Comparison of ENCODE assay signal across 1 cellular context in genomic region chr2:96554293-96555145, GRCh38.
TF ChIP-seq lines count a peak whose summit lies in the region.

No MANE protein-coding gene starts in this region.

TF ChIP-seq in HepG2, 621 proteins besides CTCF, POLR2A, EP300 and RAD21 (continued from another document and continues in another):
- no peak for TF ChIP-seq MAZ (IDR thresholded peaks at IDR 0.05; ENCODE audit: borderline replicate concordance, low read depth, low read length)
- no peak for TF ChIP-seq MAZ (CRISPR knock-in tag; IDR thresholded peaks at IDR 0.05; ENCODE audit: low read depth)
- no peak for TF ChIP-seq MTF1 (CRISPR knock-in tag; IDR thresholded peaks at IDR 0.05)
- TF ChIP-seq NFE2L1 (CRISPR knock-in tag; IDR thresholded peaks at IDR 0.05; ENCODE audit: borderline replicate concordance), result 0 out of 2 replicates have a peak, but pooled peaks have one; percentile 46
- TF ChIP-seq REXO4 (CRISPR knock-in tag; IDR thresholded peaks at IDR 0.05; ENCODE audit: borderline replicate concordance), result no peak
- peak; percentile 29; the same call in 1 of the 2 replicates for TF ChIP-seq FOXO1 (CRISPR knock-in tag; IDR thresholded peaks at IDR 0.05)
- no peak for TF ChIP-seq ADNP (CRISPR knock-in tag; IDR thresholded peaks at IDR 0.05)
- TF ChIP-seq, protein P1, sequence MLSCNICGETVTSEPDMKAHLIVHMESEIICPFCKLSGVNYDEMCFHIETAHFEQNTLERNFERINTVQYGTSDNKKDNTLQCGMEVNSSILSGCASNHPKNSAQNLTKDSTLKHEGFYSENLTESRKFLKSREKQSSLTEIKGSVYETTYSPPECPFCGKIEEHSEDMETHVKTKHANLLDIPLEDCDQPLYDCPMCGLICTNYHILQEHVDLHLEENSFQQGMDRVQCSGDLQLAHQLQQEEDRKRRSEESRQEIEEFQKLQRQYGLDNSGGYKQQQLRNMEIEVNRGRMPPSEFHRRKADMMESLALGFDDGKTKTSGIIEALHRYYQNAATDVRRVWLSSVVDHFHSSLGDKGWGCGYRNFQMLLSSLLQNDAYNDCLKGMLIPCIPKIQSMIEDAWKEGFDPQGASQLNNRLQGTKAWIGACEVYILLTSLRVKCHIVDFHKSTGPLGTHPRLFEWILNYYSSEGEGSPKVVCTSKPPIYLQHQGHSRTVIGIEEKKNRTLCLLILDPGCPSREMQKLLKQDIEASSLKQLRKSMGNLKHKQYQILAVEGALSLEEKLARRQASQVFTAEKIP (CRISPR knock-in tag; IDR thresholded peaks at IDR 0.05; ENCODE audit: borderline replicate concordance), result no peak
- TF ChIP-seq, protein P2, sequence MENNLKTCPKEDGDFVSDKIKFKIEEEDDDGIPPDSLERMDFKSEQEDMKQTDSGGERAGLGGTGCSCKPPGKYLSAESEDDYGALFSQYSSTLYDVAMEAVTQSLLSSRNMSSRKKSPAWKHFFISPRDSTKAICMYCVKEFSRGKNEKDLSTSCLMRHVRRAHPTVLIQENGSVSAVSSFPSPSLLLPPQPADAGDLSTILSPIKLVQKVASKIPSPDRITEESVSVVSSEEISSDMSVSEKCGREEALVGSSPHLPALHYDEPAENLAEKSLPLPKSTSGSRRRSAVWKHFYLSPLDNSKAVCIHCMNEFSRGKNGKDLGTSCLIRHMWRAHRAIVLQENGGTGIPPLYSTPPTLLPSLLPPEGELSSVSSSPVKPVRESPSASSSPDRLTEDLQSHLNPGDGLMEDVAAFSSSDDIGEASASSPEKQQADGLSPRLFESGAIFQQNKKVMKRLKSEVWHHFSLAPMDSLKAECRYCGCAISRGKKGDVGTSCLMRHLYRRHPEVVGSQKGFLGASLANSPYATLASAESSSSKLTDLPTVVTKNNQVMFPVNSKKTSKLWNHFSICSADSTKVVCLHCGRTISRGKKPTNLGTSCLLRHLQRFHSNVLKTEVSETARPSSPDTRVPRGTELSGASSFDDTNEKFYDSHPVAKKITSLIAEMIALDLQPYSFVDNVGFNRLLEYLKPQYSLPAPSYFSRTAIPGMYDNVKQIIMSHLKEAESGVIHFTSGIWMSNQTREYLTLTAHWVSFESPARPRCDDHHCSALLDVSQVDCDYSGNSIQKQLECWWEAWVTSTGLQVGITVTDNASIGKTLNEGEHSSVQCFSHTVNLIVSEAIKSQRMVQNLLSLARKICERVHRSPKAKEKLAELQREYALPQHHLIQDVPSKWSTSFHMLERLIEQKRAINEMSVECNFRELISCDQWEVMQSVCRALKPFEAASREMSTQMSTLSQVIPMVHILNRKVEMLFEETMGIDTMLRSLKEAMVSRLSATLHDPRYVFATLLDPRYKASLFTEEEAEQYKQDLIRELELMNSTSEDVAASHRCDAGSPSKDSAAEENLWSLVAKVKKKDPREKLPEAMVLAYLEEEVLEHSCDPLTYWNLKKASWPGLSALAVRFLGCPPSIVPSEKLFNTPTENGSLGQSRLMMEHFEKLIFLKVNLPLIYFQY (CRISPR knock-in tag; IDR thresholded peaks at IDR 0.05; ENCODE audit: borderline replicate concordance), result no peak
- no peak for TF ChIP-seq NR2F2 (IDR thresholded peaks at IDR 0.05; ENCODE audit: borderline replicate concordance, low read depth)
- TF ChIP-seq CBFB (CRISPR knock-in tag; IDR thresholded peaks at IDR 0.05), result 0 out of 2 replicates have a peak, but pooled peaks have one; percentile 53
- no peak for TF ChIP-seq FLYWCH1 (CRISPR knock-in tag; IDR thresholded peaks at IDR 0.05)
- no peak for TF ChIP-seq ZNF557 (CRISPR knock-in tag; IDR thresholded peaks at IDR 0.05)
- peak; percentile 56; the same call in 1 of the 2 replicates for TF ChIP-seq ZNF724P (CRISPR knock-in tag; IDR thresholded peaks at IDR 0.05; ENCODE audit: borderline replicate concordance)
- TF ChIP-seq, protein P3, sequence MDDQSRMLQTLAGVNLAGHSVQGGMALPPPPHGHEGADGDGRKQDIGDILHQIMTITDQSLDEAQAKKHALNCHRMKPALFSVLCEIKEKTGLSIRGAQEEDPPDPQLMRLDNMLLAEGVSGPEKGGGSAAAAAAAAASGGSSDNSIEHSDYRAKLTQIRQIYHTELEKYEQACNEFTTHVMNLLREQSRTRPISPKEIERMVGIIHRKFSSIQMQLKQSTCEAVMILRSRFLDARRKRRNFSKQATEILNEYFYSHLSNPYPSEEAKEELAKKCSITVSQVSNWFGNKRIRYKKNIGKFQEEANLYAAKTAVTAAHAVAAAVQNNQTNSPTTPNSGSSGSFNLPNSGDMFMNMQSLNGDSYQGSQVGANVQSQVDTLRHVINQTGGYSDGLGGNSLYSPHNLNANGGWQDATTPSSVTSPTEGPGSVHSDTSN (CRISPR knock-in tag; IDR thresholded peaks at IDR 0.05; ENCODE audit: borderline replicate concordance), result no peak
- TF ChIP-seq HOXA5 (CRISPR knock-in tag; IDR thresholded peaks at IDR 0.05), result no peak
- 0 out of 2 replicates have a peak, but pooled peaks have one; percentile 54 for TF ChIP-seq ZIK1 (CRISPR knock-in tag; IDR thresholded peaks at IDR 0.05; ENCODE audit: borderline replicate concordance, low read depth)
- TF ChIP-seq, protein P4, sequence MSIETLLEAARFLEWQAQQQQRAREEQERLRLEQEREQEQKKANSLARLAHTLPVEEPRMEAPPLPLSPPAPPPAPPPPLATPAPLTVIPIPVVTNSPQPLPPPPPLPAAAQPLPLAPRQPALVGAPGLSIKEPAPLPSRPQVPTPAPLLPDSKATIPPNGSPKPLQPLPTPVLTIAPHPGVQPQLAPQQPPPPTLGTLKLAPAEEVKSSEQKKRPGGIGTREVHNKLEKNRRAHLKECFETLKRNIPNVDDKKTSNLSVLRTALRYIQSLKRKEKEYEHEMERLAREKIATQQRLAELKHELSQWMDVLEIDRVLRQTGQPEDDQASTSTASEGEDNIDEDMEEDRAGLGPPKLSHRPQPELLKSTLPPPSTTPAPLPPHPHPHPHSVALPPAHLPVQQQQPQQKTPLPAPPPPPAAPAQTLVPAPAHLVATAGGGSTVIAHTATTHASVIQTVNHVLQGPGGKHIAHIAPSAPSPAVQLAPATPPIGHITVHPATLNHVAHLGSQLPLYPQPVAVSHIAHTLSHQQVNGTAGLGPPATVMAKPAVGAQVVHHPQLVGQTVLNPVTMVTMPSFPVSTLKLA (IDR thresholded peaks at IDR 0.05), result no peak
- peak; percentile 72; the same call in 1 of the 2 replicates for TF ChIP-seq ZNF768 (CRISPR knock-in tag; IDR thresholded peaks at IDR 0.05)
- TF ChIP-seq, protein P5, sequence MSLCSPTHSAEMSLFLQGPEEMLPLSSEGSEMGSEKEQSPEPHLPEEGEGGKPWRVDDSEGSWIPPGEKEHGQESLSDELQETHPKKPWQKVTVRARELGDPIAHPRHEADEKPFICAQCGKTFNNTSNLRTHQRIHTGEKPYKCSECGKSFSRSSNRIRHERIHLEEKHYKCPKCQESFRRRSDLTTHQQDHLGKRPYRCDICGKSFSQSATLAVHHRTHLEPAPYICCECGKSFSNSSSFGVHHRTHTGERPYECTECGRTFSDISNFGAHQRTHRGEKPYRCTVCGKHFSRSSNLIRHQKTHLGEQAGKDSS (CRISPR knock-in tag; IDR thresholded peaks at IDR 0.05; ENCODE audit: borderline replicate concordance, low read depth), result peak; percentile 93
- TF ChIP-seq TEAD3 (CRISPR knock-in tag; optimal IDR thresholded peaks at IDR 0.05; ENCODE audit: borderline replicate concordance), result peak; percentile 76
- peak; percentile 86; the same call in 1 of the 2 replicates for TF ChIP-seq SMAD1 (CRISPR knock-in tag; IDR thresholded peaks at IDR 0.05; ENCODE audit: borderline replicate concordance, low read depth)
- no peak for TF ChIP-seq PRDM10 (CRISPR knock-in tag; IDR thresholded peaks at IDR 0.05; ENCODE audit: low read depth)
- peak; percentile 93; the same call in 1 of the 2 replicates for TF ChIP-seq CC2D1A (CRISPR knock-in tag; IDR thresholded peaks at IDR 0.05)
- TF ChIP-seq GMEB1 (CRISPR knock-in tag; IDR thresholded peaks at IDR 0.05; ENCODE audit: borderline replicate concordance), result no peak
- TF ChIP-seq YEATS4 (CRISPR knock-in tag; IDR thresholded peaks at IDR 0.05; ENCODE audit: borderline replicate concordance), result no peak; the same call in 1 of the 2 replicates
- no peak for TF ChIP-seq ZNF703 (CRISPR knock-in tag; IDR thresholded peaks at IDR 0.05; ENCODE audit: borderline replicate concordance)
- TF ChIP-seq ZNF468 (CRISPR knock-in tag; IDR thresholded peaks at IDR 0.05), result no peak
- TF ChIP-seq ARNT (IDR thresholded peaks at IDR 0.05), result no peak
- TF ChIP-seq NR1H2 (CRISPR knock-in tag; IDR thresholded peaks at IDR 0.05; ENCODE audit: borderline replicate concordance, low read depth), result no peak
- no peak; the same call in none of the 2 replicates for TF ChIP-seq ESRRA (CRISPR knock-in tag; IDR thresholded peaks at IDR 0.05; ENCODE audit: low read depth)
- no peak for TF ChIP-seq MEIS1 (CRISPR knock-in tag; IDR thresholded peaks at IDR 0.05; ENCODE audit: borderline replicate concordance)
- TF ChIP-seq DNMT3B (CRISPR knock-in tag; conservative IDR thresholded peaks at IDR 0.05), result no peak
- TF ChIP-seq KLF6 (CRISPR knock-in tag; IDR thresholded peaks at IDR 0.05), result no peak
- peak; percentile 48; the same call in 1 of the 2 replicates for TF ChIP-seq TBX2 (CRISPR knock-in tag; IDR thresholded peaks at IDR 0.05; ENCODE audit: borderline replicate concordance)
- no peak for TF ChIP-seq ZNF670 (CRISPR knock-in tag; IDR thresholded peaks at IDR 0.05; ENCODE audit: borderline replicate concordance)
- no peak for TF ChIP-seq SNAPC2 (CRISPR knock-in tag; IDR thresholded peaks at IDR 0.05)
- TF ChIP-seq SPEN (CRISPR knock-in tag; IDR thresholded peaks at IDR 0.05; ENCODE audit: low read depth), result no peak
- no peak for TF ChIP-seq KLF12 (CRISPR knock-in tag; IDR thresholded peaks at IDR 0.05; ENCODE audit: borderline replicate concordance)
- no peak for TF ChIP-seq FOXP1 (IDR thresholded peaks at IDR 0.05)
- no peak for TF ChIP-seq FOXP1 (CRISPR knock-in tag; IDR thresholded peaks at IDR 0.05)
- TF ChIP-seq KLF9 (CRISPR knock-in tag; IDR thresholded peaks at IDR 0.05; ENCODE audit: low read depth), result no peak
- no peak for TF ChIP-seq RFX3 (CRISPR knock-in tag; IDR thresholded peaks at IDR 0.05)
- TF ChIP-seq NFYB (CRISPR knock-in tag; IDR thresholded peaks at IDR 0.05), result no peak
- TF ChIP-seq REST (IDR thresholded peaks at IDR 0.05; ENCODE audit: borderline replicate concordance in 1 of 2, low read depth in 1 of 2, low read length in 2 of 2), result no peak
- TF ChIP-seq ZNF253 (CRISPR knock-in tag; IDR thresholded peaks at IDR 0.05; ENCODE audit: borderline replicate concordance), result no peak
- no peak for TF ChIP-seq MIER2 (CRISPR knock-in tag; IDR thresholded peaks at IDR 0.05)
